ENCODE assay signal across 22 cellular contexts in the genomic region with DNA sequence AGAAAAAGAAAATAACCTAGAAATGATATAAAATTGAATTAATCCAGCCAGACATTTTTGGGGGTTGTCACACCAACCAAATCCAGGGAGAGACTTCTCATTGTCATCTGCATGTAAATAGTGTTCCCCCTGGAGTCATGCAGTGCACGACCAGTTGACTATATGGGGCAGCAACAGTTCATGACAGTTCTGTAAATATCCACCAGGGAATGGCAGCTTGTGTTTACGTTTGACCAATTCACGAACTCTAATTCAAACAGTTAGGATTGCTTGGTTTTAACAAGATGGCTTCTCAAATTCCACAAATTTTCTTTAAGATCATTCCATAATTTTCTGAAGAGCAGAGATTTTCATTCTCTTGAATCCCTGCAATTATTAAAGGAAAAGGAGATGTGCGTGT.
"Had no signal": no experiment of that assay in that cellular context is flagged by ENCODE, and none has a peak within 500 bp of the region (broad histone marks: within the 10 kb centered on the region; RNA-seq: fewer than 3 reads in every experiment).

No MANE protein-coding gene starts in this region.

- H3K9me3 Mint-ChIP-seq: memory B cell; mesothelial cell of epicardium; stimulated activated naive B cell treated with anti-CD40 and anti-IgM and Interleukin-4, amounts not matched to agents 10 μg/mL and 1 μg/mL and 100 μg/mL, for 72 hours had no signal

- H3K9me3 ChIP-seq: left ventricle myocardium inferior, lower lobe of right lung, neutrophil, psoas muscle, spleen, testis, tibial nerve had no signal

- H3K4me1 ChIP-seq: foreskin keratinocyte, psoas muscle had no signal

- H3K27me3 Mint-ChIP-seq: memory B cell; stimulated activated naive B cell treated with anti-CD40 and anti-IgM and Interleukin-4, amounts not matched to agents 10 μg/mL and 1 μg/mL and 100 μg/mL, for 72 hours; stimulated activated naive CD8-positive, alpha-beta T cell treated with anti-CD3 and anti-CD28 coated beads, Interleukin-15, amount 100 ng/mL, for 72 hours had no signal

- H3K27ac ChIP-seq: dorsolateral prefrontal cortex, foreskin keratinocyte, left ventricle myocardium inferior, lower lobe of right lung, neutrophil, psoas muscle, spleen, testis, tibial nerve had no signal

- H3K36me3 ChIP-seq: left ventricle myocardium inferior, lower lobe of right lung, neutrophil, spleen had no signal

- DNase-seq: cortex of kidney; dorsolateral prefrontal cortex; effector CD8-positive, alpha-beta T cell; foreskin keratinocyte; kidney; left cardiac atrium; left ventricle myocardium inferior; lower lobe of right lung; psoas muscle; retina; spleen; stimulated activated CD4-positive, alpha-beta T cell treated with anti-CD3 and anti-CD28 coated beads, Interleukin-15, amount 100 ng/mL, for 24 hours; stimulated activated CD4-positive, alpha-beta T cell treated with anti-CD3 and anti-CD28 coated beads, Interleukin-1b, Interleukin-23, amount 100 ng/mL, for 48 hours; stimulated activated CD4-positive, alpha-beta T cell treated with anti-CD3 and anti-CD28 coated beads, Interleukin-4, amount 100 ng/mL, for 24 hours; stimulated activated naive B cell treated with anti-CD40 and anti-IgM and Interleukin-4, amounts not matched to agents 10 μg/mL and 1 μg/mL and 100 μg/mL, for 72 hours; stimulated activated naive CD8-positive, alpha-beta T cell treated with anti-CD3 and anti-CD28 coated beads, Interleukin-15, amount 100 ng/mL, for 72 hours; testis had no signal

- H3K4me3 ChIP-seq: dorsolateral prefrontal cortex, left ventricle myocardium inferior, lower lobe of right lung, psoas muscle, spleen, testis, tibial nerve had no signal

- H3K4me3 Mint-ChIP-seq: memory B cell; mesothelial cell of epicardium; stimulated activated naive B cell treated with anti-CD40 and anti-IgM and Interleukin-4, amounts not matched to agents 10 μg/mL and 1 μg/mL and 100 μg/mL, for 72 hours; stimulated activated naive CD8-positive, alpha-beta T cell treated with anti-CD3 and anti-CD28 coated beads, Interleukin-15, amount 100 ng/mL, for 72 hours had no signal

- H3K27me3 ChIP-seq: dorsolateral prefrontal cortex, foreskin keratinocyte, neutrophil, spleen, testis, tibial nerve had no signal

- ATAC-seq: foreskin keratinocyte; left cardiac atrium; lower lobe of right lung; psoas muscle; sciatic nerve; stimulated activated naive B cell treated with anti-CD40 and anti-IgM and Interleukin-4, amounts not matched to agents 10 μg/mL and 1 μg/mL and 100 μg/mL, for 72 hours; stimulated activated naive CD8-positive, alpha-beta T cell treated with anti-CD3 and anti-CD28 coated beads, Interleukin-15, amount 100 ng/mL, for 72 hours had no signal

- H3K27ac Mint-ChIP-seq: memory B cell; mesothelial cell of epicardium; stimulated activated naive B cell treated with anti-CD40 and anti-IgM and Interleukin-4, amounts not matched to agents 10 μg/mL and 1 μg/mL and 100 μg/mL, for 72 hours had no signal

- H3K36me3 Mint-ChIP-seq: mesothelial cell of epicardium had no signal
